Comparison of ENCODE assay signal across 10 cellular contexts in genomic region chr12:108633081-108633533, GRCh38. TPM values are rescaled to one million over a fixed set of nuclear protein-coding genes. Genes with fewer than 3 reads are reported as not detected.
DNase-seq lines count a peak whose midpoint lies in the region; ATAC-seq and TF ChIP-seq lines count a peak whose summit lies in the region.
"Had no signal": no experiment of that assay in that cellular context is flagged by ENCODE, and none has a peak within 500 bp of the region (broad histone marks: within the 10 kb centered on the region; RNA-seq: fewer than 3 reads in every experiment).

No MANE protein-coding gene starts in this region.

- H3K27ac ChIP-seq in DND-41 (ENCODE audit: low read length) (peak overlapping the region; percentile 95), colonic mucosa (peak overlapping the region; percentile 68), A673 (ENCODE audit: low read depth, low read length, poor library complexity, severe bottlenecking) (no peak overlapping the region)

- H3K4me3 Mint-ChIP-seq in osteocyte (ENCODE audit: unreplicated experiment), result no peak overlapping the region
- H3K4me3 Mint-ChIP-seq: GM23338 had no signal

- no peaks in the 10 kb centered on the region for H3K9me3 Mint-ChIP-seq in osteocyte (ENCODE audit: unreplicated experiment)
- H3K9me3 Mint-ChIP-seq: GM23338 had no signal

- H4K20me1 ChIP-seq in DND-41 (ENCODE audit: insufficient read depth, low read length), result no peaks in the 10 kb centered on the region
- H4K20me1 ChIP-seq in Loucy (ENCODE audit: insufficient read depth, low read length, poor library complexity, severe bottlenecking), result no peaks in the 10 kb centered on the region

- H3K79me2 ChIP-seq in DND-41 (ENCODE audit: insufficient read depth, low read length), result peaks cover 62% of the 10 kb centered on the region
- H3K79me2 ChIP-seq in Loucy (ENCODE audit: insufficient read depth, low read length), result peaks cover 3% of the 10 kb centered on the region; the same call in 1 of the 2 replicates

- peaks cover 100% of the 10 kb centered on the region for H3K4me1 ChIP-seq in DND-41 (ENCODE audit: insufficient read depth, low read length)
- peaks cover 87% of the 10 kb centered on the region for H3K4me1 ChIP-seq in Loucy (ENCODE audit: insufficient read depth, low read length, poor library complexity, severe bottlenecking)
- peaks cover 3% of the 10 kb centered on the region for H3K4me1 ChIP-seq in colonic mucosa
- no peaks in the 10 kb centered on the region for H3K4me1 ChIP-seq in A673 (ENCODE audit: insufficient read depth, low read length, poor library complexity, severe bottlenecking)

- peak overlapping the region; percentile 78 for H3K4me2 ChIP-seq in DND-41 (ENCODE audit: insufficient read depth, low read length)
- peak overlapping the region; percentile 80 for H3K4me2 ChIP-seq in Loucy (ENCODE audit: low read depth, low read length, poor library complexity, severe bottlenecking)
- H3K4me2 ChIP-seq: GM23338 had no signal

- H3K9ac ChIP-seq in DND-41 (ENCODE audit: low read depth, low read length) (peak overlapping the region; percentile 86), Loucy (ENCODE audit: low read depth, low read length, poor library complexity, severe bottlenecking) (peak overlapping the region; percentile 72), colonic mucosa (ENCODE audit: low read depth in 2 of 2, low read length in 2 of 2) (peak overlapping the region; percentile 38 to 63)

- H3K36me3 Mint-ChIP-seq in osteocyte (ENCODE audit: unreplicated experiment), result no peaks in the 10 kb centered on the region

- H3K9me2 ChIP-seq in Loucy (replicated peaks; ENCODE audit: low read depth, low read length), result no peaks in the 10 kb centered on the region

- H3K36me3 ChIP-seq in DND-41 (ENCODE audit: insufficient read depth, low read length) (peaks cover 4% of the 10 kb centered on the region; the same call in 1 of the 2 replicates), Loucy (ENCODE audit: insufficient read depth, low read length) (no peaks in the 10 kb centered on the region), colonic mucosa (no peaks in the 10 kb centered on the region), A673 (ENCODE audit: insufficient read depth, low read length, poor library complexity, severe bottlenecking) (no peaks in the 10 kb centered on the region)

- TF ChIP-seq CTCF in DND-41 (IDR thresholded peaks at IDR 0.05; ENCODE audit: borderline replicate concordance, extremely low read depth, low read length, poor library complexity, severe bottlenecking), result no peak
- TF ChIP-seq CTCF in Loucy (conservative IDR thresholded peaks at IDR 0.05; ENCODE audit: low read length), result no peak
- TF ChIP-seq CTCF in colonic mucosa (IDR thresholded peaks at IDR 0.05), result no peak
- TF ChIP-seq CTCF in osteocyte (IDR thresholded peaks at IDR 0.05), result no peak
- TF ChIP-seq CTCF in A673 (conservative IDR thresholded peaks at IDR 0.05; ENCODE audit: low read depth, low read length), result no peak

- intact Hi-C loops in colonic mucosa (cut with DNase I) (no loop called here), A673 (cut with micrococcal nuclease; ENCODE audit: unreplicated experiment) (no loop called here)

- DNase-seq in DND-41, result no peak
- no peak for DNase-seq in colonic mucosa
- no peak for DNase-seq in osteocyte (ENCODE audit: extremely low spot score, unreplicated experiment)
- DNase-seq in COLO668 (lab: John Stamatoyannopoulos, UW; ENCODE audit: unreplicated experiment), result no peak
- no peak for DNase-seq in A673 (ENCODE audit: low spot score)

- H3K4me3 ChIP-seq in DND-41 (ENCODE audit: low read depth in 1 of 2, low read length in 2 of 2) (peak overlapping the region; percentile 18 to 59), Loucy (ENCODE audit: low read length, poor library complexity, severe bottlenecking) (peak overlapping the region; percentile 50), colonic mucosa (peak overlapping the region; percentile 27), A673 (ENCODE audit: low read depth, low read length, poor library complexity, severe bottlenecking) (no peak overlapping the region)
- H3K4me3 ChIP-seq: GM23338 had no signal

- peak overlapping the region; percentile 11 for H3K27ac Mint-ChIP-seq in osteocyte (ENCODE audit: unreplicated experiment)

- 0 out of 2 replicates have a peak overlapping the region, but pooled peaks have one; percentile 32 for H2AFZ ChIP-seq in DND-41 (ENCODE audit: low read depth, low read length)
- H2AFZ ChIP-seq in Loucy (ENCODE audit: low read length), result no peak overlapping the region

- H3K27me3 ChIP-seq in DND-41 (ENCODE audit: insufficient read depth, low read length, poor library complexity) (no peaks in the 10 kb centered on the region), Loucy (ENCODE audit: insufficient read depth, low read length, poor library complexity, severe bottlenecking) (no peaks in the 10 kb centered on the region), colonic mucosa (no peaks in the 10 kb centered on the region), A673 (replicated peaks; ENCODE audit: insufficient read depth, low read depth, low read length, poor library complexity) (no peaks in the 10 kb centered on the region)

- BruUV-seq in A673 (replicated peaks; lab: Mats Ljungman, UMichigan), result no TSS peak

- POLR2A ChIA-PET in A673 (lab: Charles Lee; ENCODE audit: low non-redundant PET), result no interaction called here

- CTCF ChIA-PET in A673 (lab: Charles Lee), result no interaction called here

- H3K9me3 ChIP-seq in DND-41 (ENCODE audit: insufficient read depth, low read length, severe bottlenecking), result no peaks in the 10 kb centered on the region
- H3K9me3 ChIP-seq in Loucy (ENCODE audit: insufficient read depth, low read depth, low read length), result no peaks in the 10 kb centered on the region
- H3K9me3 ChIP-seq in colonic mucosa, result no peaks in the 10 kb centered on the region
- H3K9me3 ChIP-seq in A673 (ENCODE audit: low read depth, low read length, poor library complexity, severe bottlenecking), result no peaks in the 10 kb centered on the region

- peaks cover 12% of the 10 kb centered on the region; the same call in 1 of the 2 replicates for H3F3A ChIP-seq in Loucy (ENCODE audit: low read depth)

- ATAC-seq in DND-41 (ENCODE audit: insufficient read depth, low read depth) (no peak), HG02763 (IDR thresholded peaks at IDR 0.05; ENCODE audit: unreplicated experiment) (no peak), GM19467 (IDR thresholded peaks at IDR 0.05; ENCODE audit: unreplicated experiment) (no peak)
- ATAC-seq: GM23338 had no signal

- peaks cover 57% of the 10 kb centered on the region for H3K4me1 Mint-ChIP-seq in osteocyte (ENCODE audit: unreplicated experiment)

- H3K27me3 Mint-ChIP-seq in osteocyte (ENCODE audit: unreplicated experiment), result no peaks in the 10 kb centered on the region

RNA-seq across cellular contexts. Expression of gene SELPLG, which starts 0.6 kb away (rescaled TPM):
- 1 to 10 TPM; 2.5 to 4.4 TPM for total RNA-seq in colonic mucosa
- 0.59 and 0.78 TPM in 2 replicates for total RNA-seq in osteocyte
- total RNA-seq in A673 (2021), result 0.34 and 0.35 TPM in 2 replicates

RNA-seq across cellular contexts. Expression of gene TMEM119, which starts 35.2 kb away (rescaled TPM):
- total RNA-seq in colonic mucosa (1 to 10 TPM; 7.2 to 8.8 TPM), osteocyte (54.0 and 58.8 TPM in 2 replicates), A673 (2021) (1.0 TPM in 1 of 2 replicates, not detected in the other)
- total RNA-seq: glomerular endothelial cell had no signal
